Comparison of ENCODE assay signal across 21 cellular contexts in the genomic region with DNA sequence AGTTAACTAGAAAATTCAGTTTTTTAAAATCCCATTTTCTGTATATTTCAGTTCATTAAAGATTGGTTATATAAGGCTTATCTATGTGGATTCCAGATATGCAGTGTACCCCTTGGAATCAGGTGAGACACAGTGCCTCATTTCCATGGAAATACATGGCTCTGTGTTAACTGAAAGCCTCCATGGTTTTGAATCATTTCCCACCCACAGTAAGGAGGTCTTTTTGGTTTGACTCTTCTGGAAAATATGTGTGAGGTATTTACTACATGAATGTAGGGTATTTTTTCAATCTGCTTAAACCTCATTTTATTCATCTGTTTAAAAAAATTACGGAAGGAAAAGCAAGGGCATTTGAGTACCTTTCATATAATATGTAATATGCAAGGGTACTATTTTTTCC. TPM values are rescaled to one million over a fixed set of nuclear protein-coding genes. Genes with fewer than 3 reads are reported as not detected.
A peak's percentile ranks its signal among the peaks of the same experiment; 100 is the strongest.
DNase-seq lines count a peak whose midpoint lies in the region; ATAC-seq and TF ChIP-seq lines count a peak whose summit lies in the region.
"Had no signal": no experiment of that assay in that cellular context is flagged by ENCODE, and none has a peak within 500 bp of the region (broad histone marks: within the 10 kb centered on the region; RNA-seq: fewer than 3 reads in every experiment).

No MANE protein-coding gene starts in this region.

- H3K27ac Mint-ChIP-seq in stimulated activated memory B cell treated with anti-CD40 and anti-IgM and Interleukin-4, amounts not matched to agents 10 μg/mL and 1 μg/mL and 100 μg/mL, for 72 hours = peak overlapping the region; percentile 23

- no peaks in the 10 kb centered on the region for H3K9me2 ChIP-seq in OCI-LY7 (ENCODE audit: insufficient read depth, low read length)

- H3K4me3 Mint-ChIP-seq in stimulated activated memory B cell treated with anti-CD40 and anti-IgM and Interleukin-4, amounts not matched to agents 10 μg/mL and 1 μg/mL and 100 μg/mL, for 72 hours = no peak overlapping the region

- intact Hi-C loops in OCI-LY7 (cut with micrococcal nuclease; ENCODE audit: unreplicated experiment) = no loop called here
- intact Hi-C loops in posterior cingulate gyrus (cut with DNase I) = no loop called here
- intact Hi-C loops in dorsolateral prefrontal cortex (cut with DNase I) = no loop called here
- intact Hi-C loops in left colon (cut with DNase I, micrococcal nuclease) = no loop called here

- ATAC-seq in stimulated activated memory B cell treated with anti-CD40 and anti-IgM and Interleukin-4, amounts not matched to agents 10 μg/mL and 1 μg/mL and 100 μg/mL, for 72 hours = no peak
- no peak for ATAC-seq in GM21737 (IDR thresholded peaks at IDR 0.05; ENCODE audit: unreplicated experiment)
- no peak for ATAC-seq in left colon

- DNase-seq in ELR (ENCODE audit: low read depth) (peak; percentile 82), OCI-LY7 (ENCODE audit: low spot score) (no peak), iris pigment epithelial cell (ENCODE audit: low read depth) (peak; percentile 80), posterior cingulate gyrus (no peak), dorsolateral prefrontal cortex (no peak), left colon (no peak)
- DNase-seq: activated CD4-positive, alpha-beta T cell treated with anti-CD3 and anti-CD28 coated beads for 48 hours; activated effector memory CD4-positive, alpha-beta T cell treated with Interleukin-2 at 50 U/mL for 16 hours; anterior cingulate cortex; DMS 273 treated with DMSO at 0.1 percent for 48 hours; heart right ventricle; mesenchymal stem cell; NCI-H2029 treated with DMSO at 0.1 percent for 48 hours; pancreas; stimulated activated CD4-positive, alpha-beta T cell treated with anti-CD3 and anti-CD28 coated beads, Interleukin-2, amount 100 ng/mL, for 24 hours had no signal

- no peaks in the 10 kb centered on the region for H3K9me3 Mint-ChIP-seq in stimulated activated memory B cell treated with anti-CD40 and anti-IgM and Interleukin-4, amounts not matched to agents 10 μg/mL and 1 μg/mL and 100 μg/mL, for 72 hours
- H3K9me3 Mint-ChIP-seq: IgD-negative memory B cell had no signal

- peaks cover 0 to 4% (median 0%) of the 10 kb centered on the region in 45 donors for H3K27me3 ChIP-seq in dorsolateral prefrontal cortex
- H3K27me3 ChIP-seq: BLaER1 treated with 17β-estradiol and CSF1 and Interleukin-3, amounts not matched to agents 10 nM and 100 nM; heart right ventricle; pancreas had no signal

- H3K4me2 ChIP-seq in OCI-LY7 (ENCODE audit: low read length) = peak overlapping the region; percentile 25; the same call in 1 of the 2 replicates

- H3K4me1 ChIP-seq in OCI-LY7 (ENCODE audit: insufficient read depth, low read length, poor library complexity, severe bottlenecking) = peaks cover 54% of the 10 kb centered on the region
- H3K4me1 ChIP-seq: HAP-1, pancreas had no signal

- peaks cover 100% of the 10 kb centered on the region for H3K79me2 ChIP-seq in OCI-LY7 (ENCODE audit: insufficient read depth, low read depth, low read length)

- POLR2A ChIA-PET in OCI-LY7 (lab: Charles Lee) = interaction anchor here (0.6 kb wide), 1 partner anchor 69 kb away, joined by 3 read pairs; no protein-coding TSS in a partner anchor

- H2AFZ ChIP-seq in OCI-LY7 (ENCODE audit: low read length) = no peak overlapping the region

- CTCF ChIA-PET in OCI-LY7 (lab: Charles Lee; ENCODE audit: unreplicated experiment) = no interaction called here

- no peaks in the 10 kb centered on the region for H3K27me3 Mint-ChIP-seq in stimulated activated memory B cell treated with anti-CD40 and anti-IgM and Interleukin-4, amounts not matched to agents 10 μg/mL and 1 μg/mL and 100 μg/mL, for 72 hours
- H3K27me3 Mint-ChIP-seq: IgD-negative memory B cell, naive B cell had no signal

- peaks cover 33% of the 10 kb centered on the region; the same call in 1 of the 2 replicates for H4K20me1 ChIP-seq in OCI-LY7 (ENCODE audit: insufficient read depth, low read length)

- H3K27ac ChIP-seq in OCI-LY7 (ENCODE audit: low read depth, low read length, poor library complexity, severe bottlenecking) (no peak overlapping the region), dorsolateral prefrontal cortex (peak overlapping the region in 2 of 59 donors; percentile 4 to 6)

- H3K4me3 ChIP-seq in OCI-LY7 (ENCODE audit: low read depth, low read length, poor library complexity, severe bottlenecking) = no peak overlapping the region
- no peak overlapping the region for H3K4me3 ChIP-seq in dorsolateral prefrontal cortex
- H3K4me3 ChIP-seq: BLaER1 treated with 17β-estradiol and CSF1 and Interleukin-3, amounts not matched to agents 10 nM and 100 nM; HAP-1; heart right ventricle; pancreas had no signal

- BruUV-seq in OCI-LY7 (replicated peaks; lab: Mats Ljungman, UMichigan) = no TSS peak

- no peaks in the 10 kb centered on the region; the same call in 1 of the 2 replicates for H3K9me3 ChIP-seq in OCI-LY7 (ENCODE audit: low read length)
- H3K9me3 ChIP-seq: HAP-1, pancreas had no signal

- peaks cover 33% of the 10 kb centered on the region for H3K4me1 Mint-ChIP-seq in stimulated activated memory B cell treated with anti-CD40 and anti-IgM and Interleukin-4, amounts not matched to agents 10 μg/mL and 1 μg/mL and 100 μg/mL, for 72 hours

- H3K36me3 Mint-ChIP-seq in stimulated activated memory B cell treated with anti-CD40 and anti-IgM and Interleukin-4, amounts not matched to agents 10 μg/mL and 1 μg/mL and 100 μg/mL, for 72 hours = peaks cover 18% of the 10 kb centered on the region

- peaks cover 97% of the 10 kb centered on the region for H3K36me3 ChIP-seq in OCI-LY7 (ENCODE audit: insufficient read depth, low read length)
- H3K36me3 ChIP-seq: HAP-1, pancreas had no signal

- TF ChIP-seq CTCF in OCI-LY7 (conservative IDR thresholded peaks at IDR 0.05; ENCODE audit: low read length) (no peak), dorsolateral prefrontal cortex (IDR thresholded peaks at IDR 0.05 in 54 of 56, conservative IDR thresholded peaks at IDR 0.05 in 2 of 56; ENCODE audit: low read depth in 1 of 56, partially characterized antibody in 56 of 56) (no peak)

RNA-seq across cellular contexts. Expression of a gene that starts 25.5 kb away (rescaled TPM):
- 83.4 and 87.9 TPM in 2 replicates for total RNA-seq in OCI-LY7 (2014; rRNA removed; shearing (Covaris generic))
- total RNA-seq in OCI-LY7 (2022) (151 and 154 TPM in 2 replicates), dorsolateral prefrontal cortex (10 to 100 TPM in 75 of 120 experiments, 1 to 10 TPM in 45; 4.7 to 33.9 (median 11.0) TPM), left colon (1 to 10 TPM; 4.5 to 4.9 TPM)

Comparison
In these comparisons a context has a peak if more than half of its experiments do, and no peak if none do; other contexts are left out.
1. DNase-seq: peak in ELR (single experiment) and iris pigment epithelial cell (single experiment); none in OCI-LY7 (single experiment), posterior cingulate gyrus (0 of 10), dorsolateral prefrontal cortex (0 of 10) and left colon (0 of 2).